Comparison of ENCODE assay signal across 8 cellular contexts in the genomic region with DNA sequence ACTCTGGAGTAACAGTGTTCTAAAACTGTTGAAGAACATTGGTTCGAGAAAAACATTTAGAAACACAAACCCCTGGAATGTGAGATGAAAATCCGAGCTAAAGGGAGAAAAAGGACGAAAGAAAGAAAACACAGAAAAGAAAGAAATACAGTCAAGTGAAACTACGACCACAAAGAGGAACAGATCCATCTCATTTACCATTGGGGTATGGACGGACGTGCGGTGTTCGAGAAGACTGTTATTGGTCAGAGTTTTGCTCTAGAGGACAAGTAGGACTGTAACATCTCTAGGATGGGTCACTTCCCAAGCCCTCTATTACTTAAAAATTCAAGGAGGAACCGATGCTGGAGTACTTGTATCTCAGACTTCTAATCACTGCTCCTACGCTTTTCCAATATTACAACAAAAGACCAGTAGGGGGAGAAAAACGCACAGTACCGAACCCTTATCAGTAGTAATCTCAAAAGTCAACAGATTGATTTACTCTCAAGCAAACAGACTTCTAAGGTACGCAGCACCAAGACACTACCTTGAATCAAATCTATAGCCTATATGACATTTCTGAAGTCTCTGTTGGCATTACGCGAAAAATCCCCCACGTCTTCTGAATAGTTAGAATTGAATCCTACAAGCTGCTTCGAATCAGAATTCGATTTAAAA. TPM values are rescaled to one million over a fixed set of nuclear protein-coding genes. Genes with fewer than 3 reads are reported as not detected.
DNase-seq lines count a peak whose midpoint lies in the region; ATAC-seq, FAIRE-seq and TF ChIP-seq lines count a peak whose summit lies in the region.

No MANE protein-coding gene starts in this region.

- under 1% methylated on average over 18 of the region's 18 CpGs for WGBS in HepG2 (ENCODE audit: low lambda C conversion rate)
- 1 to 2% methylated on average over 18 of the region's 18 CpGs for WGBS in testis, 2 donors

- H3K79me2 ChIP-seq in HepG2 (ENCODE audit: insufficient read depth, low read length), result peaks cover 31% of the 10 kb centered on the region

- in situ Hi-C loops in HepG2 (cut with HindIII; ENCODE audit: extremely low pct_ligation_motif_present, low pct_unique_long_range_greater_than_20kb), result loop anchor here (5.0 to 25.0 kb wide), 2 partner anchors 175 to 415 kb away; a partner anchor contains a TSS

- peaks cover 8% of the 10 kb centered on the region for H3K4me1 ChIP-seq in SJSA1 (replicated peaks)
- H3K4me1 ChIP-seq in HepG2 (ENCODE audit: insufficient read depth, low read length), result peaks cover 22% of the 10 kb centered on the region
- peaks cover 9% of the 10 kb centered on the region for H3K4me1 ChIP-seq in testis

- ATAC-seq in HG02571 (IDR thresholded peaks at IDR 0.05; ENCODE audit: unreplicated experiment), result peak; percentile 24
- peak; percentile 69 for ATAC-seq in HepG2

- H3K9me3 ChIP-seq in SJSA1 (replicated peaks), result no peaks in the 10 kb centered on the region
- no peaks in the 10 kb centered on the region for H3K9me3 ChIP-seq in HepG2 (ENCODE audit: low read length)
- H3K9me3 ChIP-seq in testis, result no peaks in the 10 kb centered on the region

- peak; percentile 87 for DNase-seq in A172 (ENCODE audit: low spot score)
- peak; percentile 89 for DNase-seq in MV-4-11 (lab: John Stamatoyannopoulos, UW)
- peak in 1 of 2 experiments; percentile 77 for DNase-seq in SJSA1 (ENCODE audit: low read depth in 1 of 2, low spot score in 2 of 2)
- peak; percentile 45 to 77 for DNase-seq in dermis microvascular lymphatic vessel endothelial cell (ENCODE audit: low read depth in 2 of 2)
- peak; percentile 74 for DNase-seq in HepG2 (ENCODE audit: low spot score)
- DNase-seq in testis, result peak; percentile 32

- TF ChIP-seq EP300 in HepG2 (IDR thresholded peaks at IDR 0.05; ENCODE audit: low read depth in 2 of 2, low read length in 2 of 2) (peak in 1 of 2 experiments; percentile 25; a peak in 1 of 4 replicates), HepG2 (CRISPR knock-in tag; IDR thresholded peaks at IDR 0.05; ENCODE audit: borderline replicate concordance) (no peak)

- H3K27ac ChIP-seq in SJSA1 (peak overlapping the region; percentile 56), HepG2 (ENCODE audit: extremely low read length, insufficient read depth, low read length) (peak overlapping the region; percentile 87), testis (peak overlapping the region; percentile 97 to 99)

- TF ChIP-seq RAD21 in HepG2 (CRISPR knock-in tag; IDR thresholded peaks at IDR 0.05), result peak; percentile 25

- H2AFZ ChIP-seq in HepG2 (ENCODE audit: low read length), result peak overlapping the region; percentile 99

- peaks cover 15% of the 10 kb centered on the region; the same call in 1 of the 2 replicates for H4K20me1 ChIP-seq in HepG2 (ENCODE audit: insufficient read depth, low read length)

- no peaks in the 10 kb centered on the region for H3K27me3 ChIP-seq in SJSA1 (replicated peaks)
- no peaks in the 10 kb centered on the region; a peak in 1 of 5 replicates for H3K27me3 ChIP-seq in HepG2 (ENCODE audit: control insufficient read depth in 1 of 2, insufficient read depth in 2 of 2, low read length in 2 of 2)
- no peaks in the 10 kb centered on the region for H3K27me3 ChIP-seq in testis

- H3K4me2 ChIP-seq in HepG2 (ENCODE audit: low read depth, low read length), result peak overlapping the region; percentile 90

- intact Hi-C loops in HepG2 (cut with micrococcal nuclease; ENCODE audit: unreplicated experiment), result loop anchor here (1.0 to 5.0 kb wide), 6 partner anchors 75 to 175 kb away; a partner anchor contains a TSS
- intact Hi-C loops in testis (cut with DNase I; ENCODE audit: low total_unique reads), result loop anchor here (5.0 kb wide), 1 partner anchor 175 kb away; a partner anchor contains a TSS

- no TSS peak for BruUV-seq in HepG2 (replicated peaks; lab: Mats Ljungman, UMichigan)

- H3K9ac ChIP-seq in HepG2 (ENCODE audit: insufficient read depth, low read depth, low read length), result peak overlapping the region; percentile 60; the same call in 1 of the 2 replicates

- H3K4me3 ChIP-seq in SJSA1, result peak overlapping the region; percentile 97
- peak overlapping the region; percentile 76 to 100 (median 92) for H3K4me3 ChIP-seq in HepG2 (replicated peaks in 1 of 3; ENCODE audit: insufficient read depth in 1 of 3, low read depth in 2 of 3, low read length in 3 of 3)
- H3K4me3 ChIP-seq in testis, result peak overlapping the region; percentile 94 to 97

- TF ChIP-seq POLR2A in HepG2 (IDR thresholded peaks at IDR 0.05; ENCODE audit: insufficient read depth in 1 of 2, low read depth in 2 of 2, low read length in 2 of 2), result no peak
- TF ChIP-seq POLR2A in testis (IDR thresholded peaks at IDR 0.05), result no peak

- FAIRE-seq in G401.6 (lab: Jason Lieb, UNC) (peak; percentile 85), HepG2 (lab: Jason Lieb, UNC) (peak; percentile 75)

- POLR2A ChIA-PET in HepG2 (lab: Yijun Ruan, JAX), result interaction anchor here (0.9 to 1.3 kb wide), 2 partner anchors 104 to 176 kb away, joined by 4 read pairs; a partner anchor contains a TSS

- CTCF ChIA-PET in HepG2 (lab: Yijun Ruan, JAX; ENCODE audit: low intra/inter-chr PET ratio, low total read pairs), result interaction anchor here (0.8 to 2.3 kb wide), 4 partner anchors 125 to 175 kb away, joined by 3 to 18 read pairs (median 6); no protein-coding TSS in a partner anchor

- H3K36me3 ChIP-seq in SJSA1 (peaks cover 6% of the 10 kb centered on the region), HepG2 (replicated peaks in 1 of 2; ENCODE audit: control insufficient read depth in 1 of 2, insufficient read depth in 2 of 2, low read length in 2 of 2) (no peaks in the 10 kb centered on the region), testis (ENCODE audit: low read depth, missing control alignments) (no peaks in the 10 kb centered on the region)

- peak; percentile 75 for TF ChIP-seq CTCF in HepG2 (CRISPR knock-in tag; IDR thresholded peaks at IDR 0.05)
- peak; percentile 54 to 80 (median 60) for TF ChIP-seq CTCF in testis (IDR thresholded peaks at IDR 0.05)

RNA-seq across cellular contexts. Expression of a gene that starts 1.1 kb away (rescaled TPM):
- 18.9 and 23.1 TPM in 2 replicates for total RNA-seq in A172 (2014; rRNA removed; shearing (Covaris generic))
- 15.2 and 22.2 TPM in 2 replicates for total RNA-seq in SJSA1 (2014; rRNA removed; shearing (Covaris generic))
- total RNA-seq in dermis microvascular lymphatic vessel endothelial cell (20.8 and 31.4 TPM in 2 replicates), HepG2 (2016; rRNA removed; fragmentation: Illumina TruSeq; extraction: Trizol) (11.4 and 20.4 TPM in 2 replicates), testis (10 to 100 TPM; 20.8 to 27.1 TPM)
- 1.7 and 1.8 TPM in 2 replicates for total RNA-seq in HepG2 (2016; cell fraction: cytosol; rRNA removed; fragmentation: Illumina TruSeq; extraction: Trizol; ENCODE audit: low read depth)
- 11.5 and 16.5 TPM in 2 replicates for total RNA-seq in HepG2 (2016; cell fraction: insoluble cytoplasmic fraction; rRNA removed; fragmentation: Illumina TruSeq; extraction: Trizol)
- 7.8 and 8.2 TPM in 2 replicates for total RNA-seq in HepG2 (2016; cell fraction: membrane; rRNA removed; fragmentation: Illumina TruSeq; extraction: Trizol)
- 15.1 and 17.9 TPM in 2 replicates for total RNA-seq in HepG2 (2016; cell fraction: nucleus; rRNA removed; fragmentation: Illumina TruSeq; extraction: Trizol)
- polyA plus RNA-seq in HepG2 (2011; rRNA removed) (4.6 and 5.7 TPM in 2 replicates), testis (ENCODE audit: insufficient read depth, low read depth, low replicate concordance) (11.2 TPM)
- polyA plus RNA-seq in HepG2 (2011; cell fraction: cytosol; rRNA removed), result 1.9 and 3.7 TPM in 2 replicates
- 4.1 and 4.3 TPM in 2 replicates for polyA plus RNA-seq in HepG2 (2011; cell fraction: nucleus; rRNA removed)
- polyA plus RNA-seq in HepG2 (2012), result 10.5 and 14.0 TPM in 2 replicates
- 0.44 and 0.45 TPM in 2 replicates for polyA plus RNA-seq in HepG2 (2016; cell fraction: cytosol; fragmentation: Illumina TruSeq; extraction: Trizol; ENCODE audit: low read depth)
- 8.7 and 11.5 TPM in 2 replicates for polyA plus RNA-seq in HepG2 (2016; cell fraction: insoluble cytoplasmic fraction; fragmentation: Illumina TruSeq; extraction: Trizol; ENCODE audit: low read depth)
- polyA plus RNA-seq in HepG2 (2016; cell fraction: membrane; fragmentation: Illumina TruSeq; extraction: Trizol; ENCODE audit: low read depth), result 2.3 and 2.4 TPM in 2 replicates
- 9.7 and 10.7 TPM in 2 replicates for polyA plus RNA-seq in HepG2 (2016; cell fraction: nucleus; fragmentation: Illumina TruSeq; extraction: Trizol; ENCODE audit: insufficient read depth, low read depth)
- 4.0 and 7.4 TPM in 2 replicates for polyA minus RNA-seq in HepG2 (2011; rRNA and poly(A)+ RNA removed; ENCODE audit: low replicate concordance)
- 10.3 and 13.2 TPM in 2 replicates for polyA minus RNA-seq in HepG2 (2011; cell fraction: cytosol; rRNA and poly(A)+ RNA removed)
- 36.6 and 37.7 TPM in 2 replicates for polyA minus RNA-seq in HepG2 (2011; cell fraction: nucleus; rRNA and poly(A)+ RNA removed)
